ENCODE assay signal across 29 cellular contexts in genomic region chr14:87810711-87811110, GRCh38.
DNase-seq lines count a peak whose midpoint lies in the region; ATAC-seq and TF ChIP-seq lines count a peak whose summit lies in the region.
"Had no signal": no experiment of that assay in that cellular context is flagged by ENCODE, and none has a peak within 500 bp of the region (broad histone marks: within the 10 kb centered on the region; RNA-seq: fewer than 3 reads in every experiment).

No MANE protein-coding gene starts in this region.

- no peak for TF ChIP-seq CTCF in GM12865 (IDR thresholded peaks at IDR 0.05; ENCODE audit: insufficient read depth, low read depth, low read length, missing control alignments)
- no peak for TF ChIP-seq CTCF in PC-3 (conservative IDR thresholded peaks at IDR 0.05; ENCODE audit: low read depth, low read length)
- no peak for TF ChIP-seq CTCF in fibroblast of villous mesenchyme (IDR thresholded peaks at IDR 0.05; ENCODE audit: insufficient read depth, low read depth, low read length)

- no peak overlapping the region for H3K4me2 ChIP-seq in PC-3 (ENCODE audit: low read length)
- H3K4me2 ChIP-seq: smooth muscle cell had no signal

- H3K9me3 Mint-ChIP-seq in activated naive CD8-positive, alpha-beta T cell treated with anti-CD3 and anti-CD28 coated beads, Interleukin-2, amount 50 U/mL, for 24 hours = no peaks in the 10 kb centered on the region
- H3K9me3 Mint-ChIP-seq: activated CD8-positive, alpha-beta T cell treated with anti-CD3 and anti-CD28 coated beads for 36 hours; activated naive CD4-positive, alpha-beta T cell treated with anti-CD3 and anti-CD28 coated beads for 36 hours; activated T-helper 1 cell treated with anti-CD3 and anti-CD28 coated beads, Interleukin-12 subunit alpha, Interleukin-12 subunit beta, Interleukin-2, Interleukin-4 antibody, amounts not matched to agents 30 ng/mL and 10 ng/mL and 1 ng/mL, durations not matched to agents 14 hours and 24 hours and 36 hours; stimulated activated naive CD8-positive, alpha-beta T cell treated with anti-CD3 and anti-CD28 coated beads, Interleukin-15, Interleukin-2, amounts not matched to agents 100 ng/mL and 50 ng/mL, for 24 hours had no signal

- peak; percentile 57 for DNase-seq in AG08396 (ENCODE audit: low spot score)
- DNase-seq in GM12865 (ENCODE audit: low read depth) = peak; percentile 15
- DNase-seq in PC-3 = peak; percentile 18
- DNase-seq in fibroblast of villous mesenchyme (ENCODE audit: low read depth) = peak; percentile 15
- DNase-seq in activated naive CD8-positive, alpha-beta T cell treated with anti-CD3 and anti-CD28 coated beads, Interleukin-2, amount 50 U/mL, for 24 hours = no peak
- no peak for DNase-seq in H7
- no peak for DNase-seq in AG08395 (ENCODE audit: low spot score)
- DNase-seq: activated CD8-positive, alpha-beta memory T cell treated with anti-CD3 and anti-CD28 coated beads, Interleukin-2, amount 50 U/mL, for 48 hours; activated CD8-positive, alpha-beta T cell treated with anti-CD3 and anti-CD28 coated beads for 36 hours; activated naive CD4-positive, alpha-beta T cell treated with anti-CD3 and anti-CD28 coated beads for 36 hours; CD4-positive, CD25-positive, alpha-beta regulatory T cell; DND-41; GM23248; midbrain; naive B cell; NCI-H1417; NCI-H2029; NCI-H524 treated with DMSO at 0.1 percent for 48 hours; posterior cingulate gyrus had no signal

- no TSS peak for BruUV-seq in PC-3 (replicated peaks; lab: Mats Ljungman, UMichigan)

- no peak overlapping the region for H3K9ac ChIP-seq in PC-3 (ENCODE audit: low read length)
- H3K9ac ChIP-seq: GM23248 had no signal

- POLR2A ChIA-PET in PC-3 (lab: Charles Lee; ENCODE audit: unreplicated experiment) = no interaction called here

- H3K27ac ChIP-seq in PC-3 (ENCODE audit: low read length) = no peak overlapping the region
- H3K27ac ChIP-seq: gastroesophageal sphincter, GM23248, neutrophil, right atrium auricular region, SJCRH30, thoracic aorta had no signal

- no peaks in the 10 kb centered on the region for H3K4me1 ChIP-seq in PC-3 (ENCODE audit: insufficient read depth, low read length)
- H3K4me1 ChIP-seq: gastroesophageal sphincter, right atrium auricular region, SJCRH30 had no signal

- no peaks in the 10 kb centered on the region for H3K79me2 ChIP-seq in PC-3 (ENCODE audit: low read length)

- H3K36me3 ChIP-seq in PC-3 (ENCODE audit: low read depth, low read length) (no peaks in the 10 kb centered on the region), H7 (replicated peaks; ENCODE audit: control insufficient read depth, insufficient read depth, low read length) (no peaks in the 10 kb centered on the region)
- H3K36me3 ChIP-seq: gastroesophageal sphincter, neutrophil, right atrium auricular region, SJCRH30, thoracic aorta had no signal

- H3K27me3 Mint-ChIP-seq in activated naive CD8-positive, alpha-beta T cell treated with anti-CD3 and anti-CD28 coated beads, Interleukin-2, amount 50 U/mL, for 24 hours = peaks cover 2% of the 10 kb centered on the region
- H3K27me3 Mint-ChIP-seq: activated CD8-positive, alpha-beta T cell treated with anti-CD3 and anti-CD28 coated beads for 36 hours; brain; CD4-positive, CD25-positive, alpha-beta regulatory T cell had no signal

- no peaks in the 10 kb centered on the region for H3K9me3 ChIP-seq in PC-3 (ENCODE audit: low read length)
- H3K9me3 ChIP-seq: gastroesophageal sphincter, neutrophil, right atrium auricular region, SJCRH30, thoracic aorta had no signal

- H3K27me3 ChIP-seq in PC-3 (ENCODE audit: low read length) (peaks cover 20% of the 10 kb centered on the region), H7 (ENCODE audit: control insufficient read depth, insufficient read depth, low read length) (no peaks in the 10 kb centered on the region)
- H3K27me3 ChIP-seq: gastroesophageal sphincter, neutrophil, right atrium auricular region, SJCRH30 had no signal

- no peaks in the 10 kb centered on the region for H3F3A ChIP-seq in PC-3 (ENCODE audit: low read length, unreplicated experiment)

- no peak overlapping the region for H3K4me3 ChIP-seq in GM12865 (ENCODE audit: low read depth, low read length)
- no peak overlapping the region for H3K4me3 ChIP-seq in PC-3 (ENCODE audit: low read length)
- H3K4me3 ChIP-seq in fibroblast of villous mesenchyme (ENCODE audit: low read depth, low read length) = no peak overlapping the region
- H3K4me3 ChIP-seq in H7 (ENCODE audit: insufficient read depth, low read depth, low read length) = no peak overlapping the region
- H3K4me3 ChIP-seq: gastroesophageal sphincter, GM23248, right atrium auricular region, SJCRH30, smooth muscle cell, thoracic aorta had no signal

- H4K20me1 ChIP-seq in PC-3 (ENCODE audit: low read length) = no peaks in the 10 kb centered on the region

- ATAC-seq in PC-3 = no peak
- no peak for ATAC-seq in activated naive CD8-positive, alpha-beta T cell treated with anti-CD3 and anti-CD28 coated beads, Interleukin-2, amount 50 U/mL, for 24 hours
- ATAC-seq: activated CD4-positive, CD25-positive, alpha-beta regulatory T cell treated with anti-CD3 and anti-CD28 coated beads, Interleukin-2, amount 50 U/mL, for 24 hours; activated CD8-positive, alpha-beta T cell treated with anti-CD3 and anti-CD28 coated beads for 36 hours; gastroesophageal sphincter had no signal

- no peak overlapping the region for H2AFZ ChIP-seq in PC-3 (ENCODE audit: low read length)
- H2AFZ ChIP-seq: GM23248 had no signal

- no peaks in the 10 kb centered on the region for H3K36me3 Mint-ChIP-seq in activated naive CD8-positive, alpha-beta T cell treated with anti-CD3 and anti-CD28 coated beads, Interleukin-2, amount 50 U/mL, for 24 hours (ENCODE audit: low read depth)
- H3K36me3 Mint-ChIP-seq: brain; CD4-positive, CD25-positive, alpha-beta regulatory T cell; naive B cell had no signal

- no peaks in the 10 kb centered on the region for H3K4me1 Mint-ChIP-seq in activated naive CD8-positive, alpha-beta T cell treated with anti-CD3 and anti-CD28 coated beads, Interleukin-2, amount 50 U/mL, for 24 hours
- H3K4me1 Mint-ChIP-seq: brain; CD4-positive, CD25-positive, alpha-beta regulatory T cell; naive B cell had no signal

- intact Hi-C loops in PC-3 (cut with micrococcal nuclease) = no loop called here

- H3K9me2 ChIP-seq in PC-3 (replicated peaks; ENCODE audit: low read length) = no peaks in the 10 kb centered on the region

- CTCF ChIA-PET in PC-3 (lab: Charles Lee) = no interaction called here

- H3K4me3 Mint-ChIP-seq in activated naive CD8-positive, alpha-beta T cell treated with anti-CD3 and anti-CD28 coated beads, Interleukin-2, amount 50 U/mL, for 24 hours = no peak overlapping the region
- H3K4me3 Mint-ChIP-seq: activated CD8-positive, alpha-beta T cell treated with anti-CD3 and anti-CD28 coated beads for 36 hours; activated naive CD4-positive, alpha-beta T cell treated with anti-CD3 and anti-CD28 coated beads for 36 hours; activated T-helper 1 cell treated with anti-CD3 and anti-CD28 coated beads, Interleukin-12 subunit alpha, Interleukin-12 subunit beta, Interleukin-2, Interleukin-4 antibody, amounts not matched to agents 30 ng/mL and 10 ng/mL and 1 ng/mL, durations not matched to agents 14 hours and 24 hours and 36 hours; brain; CD4-positive, CD25-positive, alpha-beta regulatory T cell; naive B cell; stimulated activated naive CD8-positive, alpha-beta T cell treated with anti-CD3 and anti-CD28 coated beads, Interleukin-15, Interleukin-2, amounts not matched to agents 100 ng/mL and 50 ng/mL, for 24 hours had no signal

- no peak overlapping the region for H3K27ac Mint-ChIP-seq in activated naive CD8-positive, alpha-beta T cell treated with anti-CD3 and anti-CD28 coated beads, Interleukin-2, amount 50 U/mL, for 24 hours
- H3K27ac Mint-ChIP-seq: activated CD8-positive, alpha-beta T cell treated with anti-CD3 and anti-CD28 coated beads for 36 hours; activated naive CD4-positive, alpha-beta T cell treated with anti-CD3 and anti-CD28 coated beads for 36 hours; activated T-helper 1 cell treated with anti-CD3 and anti-CD28 coated beads, Interleukin-12 subunit alpha, Interleukin-12 subunit beta, Interleukin-2, Interleukin-4 antibody, amounts not matched to agents 30 ng/mL and 10 ng/mL and 1 ng/mL, durations not matched to agents 14 hours and 24 hours and 36 hours; brain; CD4-positive, CD25-positive, alpha-beta regulatory T cell; naive B cell; stimulated activated naive CD8-positive, alpha-beta T cell treated with anti-CD3 and anti-CD28 coated beads, Interleukin-15, Interleukin-2, amounts not matched to agents 100 ng/mL and 50 ng/mL, for 24 hours had no signal

Comparison
In these comparisons a context has a peak if more than half of its experiments do, and no peak if none do; other contexts are left out.
1. DNase-seq: peak in AG08396 (single experiment), GM12865 (single experiment), PC-3 (single experiment) and fibroblast of villous mesenchyme (single experiment); none in activated naive CD8-positive, alpha-beta T cell treated with anti-CD3 and anti-CD28 coated beads, Interleukin-2, amount 50 U/mL, for 24 hours (single experiment), H7 (single experiment) and AG08395 (single experiment).